In genomic region chr4:75513529-75514130, GRCh38 we compare ENCODE assay signal across 8 cellular contexts. TPM values are rescaled to one million over a fixed set of nuclear protein-coding genes. Genes with fewer than 3 reads are reported as not detected.
DNase-seq lines count a peak whose midpoint lies in the region; ATAC-seq and TF ChIP-seq lines count a peak whose summit lies in the region.

No MANE protein-coding gene starts in this region.

- intact Hi-C loops in sciatic nerve (cut with DNase I): no loop called here

- no peaks in the 10 kb centered on the region for H3K27me3 ChIP-seq in foreskin keratinocyte

- H3K4me1 ChIP-seq in foreskin keratinocyte: peaks cover 17% of the 10 kb centered on the region

- ATAC-seq in foreskin keratinocyte: no peak
- ATAC-seq in sciatic nerve: peak; percentile 4

- CTCF ChIA-PET in RWPE1 (lab: Yijun Ruan, JAX): interaction anchor here (0.6 kb wide), 1 partner anchor 44 kb away, joined by 3 read pairs; no protein-coding TSS in a partner anchor

- DNase-seq in DMS79 treated with DMSO at 0.1 percent for 48 hours (lab: John Stamatoyannopoulos, UW): peak; percentile 57
- no peak for DNase-seq in DMS79 (lab: John Stamatoyannopoulos, UW)
- no peak for DNase-seq in RWPE1 (ENCODE audit: low spot score)
- DNase-seq in foreskin keratinocyte: peak in 1 of 2 donors; percentile 11
- peak; percentile 51 for DNase-seq in sciatic nerve (ENCODE audit: low spot score)
- no peak for DNase-seq in NCI-H2029 (lab: John Stamatoyannopoulos, UW)
- no peak for DNase-seq in SIG-M5 treated with dmso at 0.1 percent for 504 hours (lab: John Stamatoyannopoulos, UW; ENCODE audit: unreplicated experiment)
- no peak for DNase-seq in CD1c-positive myeloid dendritic cell (ENCODE audit: extremely low spot score)

- H3K27ac ChIP-seq in RWPE1: peak overlapping the region; percentile 96
- peak overlapping the region; percentile 77 for H3K27ac ChIP-seq in foreskin keratinocyte

- POLR2A ChIA-PET in RWPE1 (lab: Yijun Ruan, JAX; ENCODE audit: low non-redundant PET): no interaction called here

- TF ChIP-seq CTCF in RWPE1 (conservative IDR thresholded peaks at IDR 0.05; ENCODE audit: low read depth) (no peak), foreskin keratinocyte (conservative IDR thresholded peaks at IDR 0.05) (no peak)

RNA-seq across cellular contexts. Expression of gene RCHY1, which starts 0.6 kb away (rescaled TPM):
- 16.0 and 16.4 TPM in 2 replicates for total RNA-seq in foreskin keratinocyte
- polyA plus RNA-seq in foreskin keratinocyte: 9.9 and 11.0 TPM in 2 replicates
- 38.3 TPM for total RNA-seq in sciatic nerve

RNA-seq across cellular contexts. Expression of gene THAP6, which starts 0.6 kb away (rescaled TPM):
- 9.3 and 9.4 TPM in 2 replicates for total RNA-seq in foreskin keratinocyte
- polyA plus RNA-seq in foreskin keratinocyte: 3.3 and 4.2 TPM in 2 replicates
- 25.0 TPM for total RNA-seq in sciatic nerve

RNA-seq across cellular contexts. Expression of gene ODAPH, which starts 42.2 kb away (rescaled TPM):
- total RNA-seq in foreskin keratinocyte (0.53 and 0.71 TPM in 2 replicates), sciatic nerve (not detected)
- polyA plus RNA-seq in foreskin keratinocyte: 0.33 and 0.87 TPM in 2 replicates

Comparison
In these comparisons a context has a peak if more than half of its experiments do, and no peak if none do; other contexts are left out.
1. DNase-seq: peak in DMS79 treated with DMSO at 0.1 percent for 48 hours (single experiment) and sciatic nerve (single experiment); none in DMS79 (single experiment), RWPE1 (single experiment), NCI-H2029 (single experiment), SIG-M5 treated with dmso at 0.1 percent for 504 hours (single experiment) and CD1c-positive myeloid dendritic cell (single experiment).